In genomic region chr11:36684840-36685800, GRCh38 we compare ENCODE assay signal across 12 cellular contexts.
A peak's percentile ranks its signal among the peaks of the same experiment; 100 is the strongest.
DNase-seq lines count a peak whose midpoint lies in the region; ATAC-seq, FAIRE-seq and TF ChIP-seq lines count a peak whose summit lies in the region.
"Had no signal": no experiment of that assay in that cellular context is flagged by ENCODE, and none has a peak within 500 bp of the region (broad histone marks: within the 10 kb centered on the region; RNA-seq: fewer than 3 reads in every experiment).

No MANE protein-coding gene starts in this region.

- TF ChIP-seq POLR2A in H54 (IDR thresholded peaks at IDR 0.05; ENCODE audit: low read depth, low read length) = no peak
- TF ChIP-seq POLR2A in gastroesophageal sphincter (IDR thresholded peaks at IDR 0.05) = no peak

- no peak for FAIRE-seq in H54 (lab: Jason Lieb, UNC)
- FAIRE-seq: HepG2 had no signal

- peak; percentile 28 for DNase-seq in stimulated activated CD4-positive, alpha-beta T cell treated with anti-CD3 and anti-CD28 coated beads, Interleukin-15, amount 100 ng/mL, for 24 hours
- no peak for DNase-seq in stimulated activated CD4-positive, alpha-beta T cell treated with anti-CD3 and anti-CD28 coated beads, Interleukin-12 subunit alpha, Interleukin-12 subunit beta, amount 100 ng/mL, for 4 hours
- DNase-seq in T-helper 2 cell (peak in 4 of 5 experiments; percentile 16 to 44 (median 30)), H54 (ENCODE audit: insufficient read length, low spot score) (no peak), KG1 (lab: John Stamatoyannopoulos, UW) (no peak)
- no peak for DNase-seq in activated naive CD8-positive, alpha-beta T cell treated with anti-CD3 and anti-CD28 coated beads, Interleukin-2, amount 10 ng/mL, durations not matched to agents 7 days and 5 days
- DNase-seq: dermis blood vessel endothelial cell, mammary epithelial cell, NCI-H446 treated with DMSO at 0.1 percent for 48 hours had no signal

- no peak for TF ChIP-seq CTCF in gastroesophageal sphincter (IDR thresholded peaks at IDR 0.05)

- no peak overlapping the region for H3K27ac Mint-ChIP-seq in activated naive CD8-positive, alpha-beta T cell treated with anti-CD3 and anti-CD28 coated beads, Interleukin-2, amount 10 ng/mL, durations not matched to agents 7 days and 5 days

- ATAC-seq in activated naive CD8-positive, alpha-beta T cell treated with anti-CD3 and anti-CD28 coated beads, Interleukin-2, amount 10 ng/mL, durations not matched to agents 7 days and 5 days (ENCODE audit: low read depth) = peak; percentile 71
- ATAC-seq in gastroesophageal sphincter = no peak
- ATAC-seq: HepG2 had no signal

- H3K4me1 ChIP-seq in thymus (ENCODE audit: control insufficient read depth, insufficient read depth, low read length) (peaks cover 41% of the 10 kb centered on the region), gastroesophageal sphincter (no peaks in the 10 kb centered on the region)

- peaks cover 41% of the 10 kb centered on the region for H3K27me3 Mint-ChIP-seq in activated naive CD8-positive, alpha-beta T cell treated with anti-CD3 and anti-CD28 coated beads, Interleukin-2, amount 10 ng/mL, durations not matched to agents 7 days and 5 days

- H3K27me3 ChIP-seq in thymus (ENCODE audit: control insufficient read depth, insufficient read depth) (peaks cover 3% of the 10 kb centered on the region), gastroesophageal sphincter (peaks cover 3% of the 10 kb centered on the region)

- no peak for TF ChIP-seq EP300 in gastroesophageal sphincter (IDR thresholded peaks at IDR 0.05)

- H3K9me3 Mint-ChIP-seq in activated naive CD8-positive, alpha-beta T cell treated with anti-CD3 and anti-CD28 coated beads, Interleukin-2, amount 10 ng/mL, durations not matched to agents 7 days and 5 days = peaks cover 1% of the 10 kb centered on the region

- no peaks in the 10 kb centered on the region for H3K36me3 ChIP-seq in thymus (ENCODE audit: control insufficient read depth, insufficient read depth)
- no peaks in the 10 kb centered on the region for H3K36me3 ChIP-seq in gastroesophageal sphincter

- H3K4me3 Mint-ChIP-seq in activated naive CD8-positive, alpha-beta T cell treated with anti-CD3 and anti-CD28 coated beads, Interleukin-2, amount 10 ng/mL, durations not matched to agents 7 days and 5 days = no peak overlapping the region

- H3K4me3 ChIP-seq in thymus (ENCODE audit: low read length) (peak overlapping the region; percentile 37), gastroesophageal sphincter (no peak overlapping the region)

- H3K9me3 ChIP-seq in thymus (ENCODE audit: control insufficient read depth) (no peaks in the 10 kb centered on the region), gastroesophageal sphincter (no peaks in the 10 kb centered on the region)

- peak overlapping the region; percentile 56 for H3K27ac ChIP-seq in thymus (ENCODE audit: low read depth)
- no peak overlapping the region for H3K27ac ChIP-seq in gastroesophageal sphincter

- 10% methylated on average over 12 of the region's 12 CpGs for WGBS in thymus
- 41 to 48% methylated on average over 8 of the region's 12 CpGs for WGBS in gastroesophageal sphincter (ENCODE audit: low coverage in 1 of 2), 2 donors

- no peaks in the 10 kb centered on the region for H3K36me3 Mint-ChIP-seq in activated naive CD8-positive, alpha-beta T cell treated with anti-CD3 and anti-CD28 coated beads, Interleukin-2, amount 10 ng/mL, durations not matched to agents 7 days and 5 days

- H3K4me1 Mint-ChIP-seq in activated naive CD8-positive, alpha-beta T cell treated with anti-CD3 and anti-CD28 coated beads, Interleukin-2, amount 10 ng/mL, durations not matched to agents 7 days and 5 days = peaks cover 7% of the 10 kb centered on the region

- POLR2A ChIA-PET in activated naive CD8-positive, alpha-beta T cell treated with anti-CD3 and anti-CD28 coated beads, Interleukin-2, amount 10 ng/mL, durations not matched to agents 7 days and 5 days (lab: Charles Lee) = no interaction called here

Comparison
In these comparisons a context has a peak if more than half of its experiments do, and no peak if none do; other contexts are left out.
1. DNase-seq: peak in stimulated activated CD4-positive, alpha-beta T cell treated with anti-CD3 and anti-CD28 coated beads, Interleukin-15, amount 100 ng/mL, for 24 hours (single experiment) and T-helper 2 cell (4 of 5); none in stimulated activated CD4-positive, alpha-beta T cell treated with anti-CD3 and anti-CD28 coated beads, Interleukin-12 subunit alpha, Interleukin-12 subunit beta, amount 100 ng/mL, for 4 hours (single experiment), activated naive CD8-positive, alpha-beta T cell treated with anti-CD3 and anti-CD28 coated beads, Interleukin-2, amount 10 ng/mL, durations not matched to agents 7 days and 5 days (single experiment), H54 (single experiment) and KG1 (single experiment).